In genomic region chr10:32005050-32005449, GRCh38 we compare ENCODE assay signal across 8 cellular contexts. TPM values are rescaled to one million over a fixed set of nuclear protein-coding genes. Genes with fewer than 3 reads are reported as not detected.
DNase-seq lines count a peak whose midpoint lies in the region; TF ChIP-seq lines count a peak whose summit lies in the region.

No MANE protein-coding gene starts in this region.

- H3K4me2 ChIP-seq in OCI-LY7 (ENCODE audit: low read length): no peak overlapping the region

- H2AFZ ChIP-seq in OCI-LY7 (ENCODE audit: low read length): no peak overlapping the region

- BruUV-seq in OCI-LY7 (replicated peaks; lab: Mats Ljungman, UMichigan): no TSS peak

- no peaks in the 10 kb centered on the region for H3K79me2 ChIP-seq in OCI-LY7 (ENCODE audit: insufficient read depth, low read depth, low read length)

- DNase-seq in NCI-H446 (lab: John Stamatoyannopoulos, UW) (peak; percentile 22 to 35), NCI-H446 treated with DMSO at 0.1 percent for 48 hours (lab: John Stamatoyannopoulos, UW) (no peak), HAP-1 (ENCODE audit: low spot score in 2 of 2) (peak; percentile 33 to 48), OCI-LY7 (ENCODE audit: low spot score) (peak; percentile 61), adrenal gland (peak in 4 of 7 donors; percentile 21 to 70 (median 38)), right atrium auricular region (ENCODE audit: low spot score) (no peak), superior temporal gyrus (ENCODE audit: extremely low spot score) (peak; percentile 64), HK-2 (ENCODE audit: unreplicated experiment) (no peak)

- in situ Hi-C loops in HAP-1 (cut with MboI; ENCODE audit: low sequenced_read_pairs): loop anchor here (10.0 kb wide), 1 partner anchor 140 kb away; no protein-coding TSS in a partner anchor

- intact Hi-C loops in OCI-LY7 (cut with micrococcal nuclease; ENCODE audit: unreplicated experiment) (loop anchor here (1.0 to 5.0 kb wide), 2 partner anchors 143 to 168 kb away; no protein-coding TSS in a partner anchor), adrenal gland (cut with DNase I) (loop anchor here (10.0 kb wide), 1 partner anchor 140 kb away; no protein-coding TSS in a partner anchor)

- no peak for TF ChIP-seq POLR2A in adrenal gland (IDR thresholded peaks at IDR 0.05)

- H3K4me1 ChIP-seq in HAP-1: peaks cover 16% of the 10 kb centered on the region
- H3K4me1 ChIP-seq in OCI-LY7 (ENCODE audit: insufficient read depth, low read length, poor library complexity, severe bottlenecking): no peaks in the 10 kb centered on the region
- H3K4me1 ChIP-seq in adrenal gland (replicated peaks in 1 of 2): peaks cover 11 to 17% of the 10 kb centered on the region in 2 donors
- peaks cover 0 to 11% of the 10 kb centered on the region in 2 donors for H3K4me1 ChIP-seq in right atrium auricular region

- 0 out of 2 replicates have a peak, but pooled peaks cover 2% of the 10 kb centered on the region for H3K9me3 ChIP-seq in HAP-1
- H3K9me3 ChIP-seq in OCI-LY7 (ENCODE audit: low read length): no peaks in the 10 kb centered on the region
- no peaks in the 10 kb centered on the region for H3K9me3 ChIP-seq in adrenal gland (replicated peaks in 1 of 3)
- H3K9me3 ChIP-seq in right atrium auricular region: no peaks in the 10 kb centered on the region

- POLR2A ChIA-PET in OCI-LY7 (lab: Charles Lee): no interaction called here

- TF ChIP-seq CTCF in OCI-LY7 (conservative IDR thresholded peaks at IDR 0.05; ENCODE audit: low read length): peak; percentile 80
- TF ChIP-seq CTCF in adrenal gland (IDR thresholded peaks at IDR 0.05): peak; percentile 24 to 50 (median 38)
- TF ChIP-seq CTCF in right atrium auricular region (IDR thresholded peaks at IDR 0.05): peak; percentile 32 to 60

- WGBS in adrenal gland, 4 donors: 40 to 71% (median 65%) methylated on average over 4 of the region's 4 CpGs

- no peaks in the 10 kb centered on the region for H3K27me3 ChIP-seq in HAP-1 (ENCODE audit: low read depth)
- H3K27me3 ChIP-seq in adrenal gland: no peaks in the 10 kb centered on the region
- no peaks in the 10 kb centered on the region for H3K27me3 ChIP-seq in right atrium auricular region

- H3K36me3 ChIP-seq in HAP-1 (replicated peaks) (peaks cover 18% of the 10 kb centered on the region), OCI-LY7 (ENCODE audit: insufficient read depth, low read length) (peaks cover 31% of the 10 kb centered on the region), adrenal gland (replicated peaks in 1 of 2) (peaks cover 0 to 2% of the 10 kb centered on the region in 2 donors), right atrium auricular region (peaks cover 25% of the 10 kb centered on the region)

- H3K4me3 ChIP-seq in HAP-1 (no peak overlapping the region), OCI-LY7 (ENCODE audit: low read depth, low read length, poor library complexity, severe bottlenecking) (no peak overlapping the region), adrenal gland (no peak overlapping the region), right atrium auricular region (no peak overlapping the region)

- no peaks in the 10 kb centered on the region for H4K20me1 ChIP-seq in OCI-LY7 (ENCODE audit: insufficient read depth, low read length)

- no peak overlapping the region for H3K27ac ChIP-seq in OCI-LY7 (ENCODE audit: low read depth, low read length, poor library complexity, severe bottlenecking)
- H3K27ac ChIP-seq in adrenal gland: peak overlapping the region in 2 of 5 donors; percentile 67 to 81
- H3K27ac ChIP-seq in right atrium auricular region: no peak overlapping the region

- no peaks in the 10 kb centered on the region for H3K9me2 ChIP-seq in OCI-LY7 (ENCODE audit: insufficient read depth, low read length)

- CTCF ChIA-PET in OCI-LY7 (lab: Charles Lee; ENCODE audit: unreplicated experiment): no interaction called here

RNA-seq across cellular contexts. Expression of gene KIF5B, which starts 51.2 kb away (rescaled TPM):
- total RNA-seq in OCI-LY7 (2014; rRNA removed; shearing (Covaris generic)): 63.8 and 73.8 TPM in 2 replicates
- total RNA-seq in OCI-LY7 (2022) (81.3 and 90.1 TPM in 2 replicates), adrenal gland (100 to 1,000 TPM in 1 of 8 donors, 10 to 100 TPM in 7; 60.4 to 101 (median 81.7) TPM), right atrium auricular region (100 to 1,000 TPM; 142 to 155 TPM)
- 100 to 1,000 TPM in 1 of 3 donors, 10 to 100 TPM in 2; 24.2 to 101 (median 37.4) TPM for polyA plus RNA-seq in adrenal gland

Comparison
In these comparisons a context has a peak if more than half of its experiments do, and no peak if none do; other contexts are left out.
1. DNase-seq: peak in NCI-H446 (2 of 2), HAP-1 (2 of 2), OCI-LY7 (single experiment), adrenal gland (4 of 7) and superior temporal gyrus (single experiment); none in NCI-H446 treated with DMSO at 0.1 percent for 48 hours (single experiment), right atrium auricular region (single experiment) and HK-2 (single experiment).
2. Peak in every context shown above with its lines, with median percentiles within 50 percentile points of each other: CTCF ChIP-seq.